In genomic region chr2:240917009-240917683, GRCh38 we compare ENCODE assay signal across 14 cellular contexts. TPM values are rescaled to one million over a fixed set of nuclear protein-coding genes. Genes with fewer than 3 reads are reported as not detected.
DNase-seq lines count a peak whose midpoint lies in the region; ATAC-seq and TF ChIP-seq lines count a peak whose summit lies in the region.
"Had no signal": no experiment of that assay in that cellular context is flagged by ENCODE, and none has a peak within 500 bp of the region (broad histone marks: within the 10 kb centered on the region; RNA-seq: fewer than 3 reads in every experiment).

No MANE protein-coding gene starts in this region.

- intact Hi-C loops in Right ventricle myocardium inferior (cut with DNase I) (no loop called here), mucosa of descending colon (cut with DNase I, micrococcal nuclease) (no loop called here), vagina (cut with DNase I) (loop anchor here (5.0 kb wide), 1 partner anchor 75 kb away; no protein-coding TSS in a partner anchor), prostate gland (cut with DNase I) (no loop called here)

- ATAC-seq in Right ventricle myocardium inferior = no peak
- no peak for ATAC-seq in mucosa of descending colon
- ATAC-seq: activated CD8-positive, alpha-beta T cell treated with anti-CD3 and anti-CD28 coated beads, Interleukin-2, amount 10 ng/mL, durations not matched to agents 7 days and 5 days; activated naive CD4-positive, alpha-beta T cell treated with anti-CD3 and anti-CD28 coated beads, Interleukin-2, amount 50 U/mL, for 72 hours had no signal

- H3K4me1 ChIP-seq in right atrium auricular region (peaks cover 0 to 51% of the 10 kb centered on the region in 2 donors), mucosa of descending colon (ENCODE audit: low read depth) (peaks cover 6% of the 10 kb centered on the region), vagina (peaks cover 71% of the 10 kb centered on the region), prostate gland (replicated peaks) (no peaks in the 10 kb centered on the region)

- TF ChIP-seq POLR2A in vagina (IDR thresholded peaks at IDR 0.05) (no peak), prostate gland (IDR thresholded peaks at IDR 0.05) (no peak)

- no peak for TF ChIP-seq CTCF in right atrium auricular region (IDR thresholded peaks at IDR 0.05)
- TF ChIP-seq CTCF in mucosa of descending colon (IDR thresholded peaks at IDR 0.05) = no peak
- no peak for TF ChIP-seq CTCF in vagina (IDR thresholded peaks at IDR 0.05)
- TF ChIP-seq CTCF in prostate gland (IDR thresholded peaks at IDR 0.05) = no peak

- DNase-seq in Right ventricle myocardium inferior (ENCODE audit: missing footprints) (peak; percentile 61), right atrium auricular region (ENCODE audit: low spot score) (no peak), epidermal melanocyte (ENCODE audit: insufficient read length, low spot score) (peak; percentile 18), mucosa of descending colon (peak; percentile 2 to 47 (median 27)), vagina (ENCODE audit: extremely low spot score in 2 of 2) (no peak), NCI-H2029 (lab: John Stamatoyannopoulos, UW) (no peak), cerebellar nuclear complex (lab: John Stamatoyannopoulos, UW) (no peak), prostate gland (ENCODE audit: low spot score) (no peak)
- DNase-seq: activated CD8-positive, alpha-beta T cell treated with anti-CD3 and anti-CD28 coated beads, Interleukin-2, amount 10 ng/mL, durations not matched to agents 7 days and 5 days; DND-41; naive B cell; NCI-H1105 had no signal

- H3K27me3 ChIP-seq in right atrium auricular region (peaks cover 0 to 4% of the 10 kb centered on the region in 2 donors), vagina (no peaks in the 10 kb centered on the region), prostate gland (replicated peaks; ENCODE audit: insufficient read depth) (no peaks in the 10 kb centered on the region)

- H3K27ac ChIP-seq in right atrium auricular region (no peak overlapping the region), vagina (peak overlapping the region; percentile 72), prostate gland (no peak overlapping the region)

- WGBS in prostate gland = 88% methylated on average over 15 of the region's 20 CpGs

- H3K36me3 ChIP-seq in right atrium auricular region = no peaks in the 10 kb centered on the region
- H3K36me3 ChIP-seq in mucosa of descending colon (ENCODE audit: low read depth) = no peaks in the 10 kb centered on the region
- H3K36me3 ChIP-seq in vagina = no peaks in the 10 kb centered on the region
- H3K36me3 ChIP-seq in prostate gland = no peaks in the 10 kb centered on the region

- no peak overlapping the region for H3K4me3 ChIP-seq in right atrium auricular region
- H3K4me3 ChIP-seq in mucosa of descending colon = no peak overlapping the region
- H3K4me3 ChIP-seq in vagina = peak overlapping the region in 1 of 2 donors; percentile 21
- no peak overlapping the region for H3K4me3 ChIP-seq in prostate gland

- H3K9me3 ChIP-seq in right atrium auricular region = no peaks in the 10 kb centered on the region
- no peaks in the 10 kb centered on the region for H3K9me3 ChIP-seq in mucosa of descending colon
- H3K9me3 ChIP-seq in vagina = no peaks in the 10 kb centered on the region
- H3K9me3 ChIP-seq in prostate gland = no peaks in the 10 kb centered on the region

RNA-seq across cellular contexts. Expression of gene CROCC2, which starts 11.0 kb away (rescaled TPM):
- total RNA-seq in Right ventricle myocardium inferior = not detected
- total RNA-seq in right atrium auricular region = not detected
- under 1 TPM in 2 of 3 donors, not detected in 1; 0.07 to 0.19 TPM for total RNA-seq in mucosa of descending colon
- total RNA-seq in vagina = 0.49 TPM
- total RNA-seq in prostate gland = under 1 TPM in 1 of 2 donors, not detected in 1; 0.23 TPM
- total RNA-seq: activated CD8-positive, alpha-beta T cell treated with anti-CD3 and anti-CD28 coated beads, Interleukin-2, amount 10 ng/mL, durations not matched to agents 7 days and 5 days; activated naive CD4-positive, alpha-beta T cell treated with anti-CD3 and anti-CD28 coated beads, Interleukin-2, amount 50 U/mL, for 72 hours had no signal

RNA-seq across cellular contexts. Expression of gene MAB21L4, which starts 21.2 kb away (rescaled TPM):
- not detected for total RNA-seq in Right ventricle myocardium inferior
- total RNA-seq in right atrium auricular region = under 1 TPM in 1 of 2 donors, not detected in 1; 0.31 TPM
- total RNA-seq in mucosa of descending colon = 10 to 100 TPM in 1 of 3 donors, 1 to 10 TPM in 2; 3.3 to 13.2 (median 8.1) TPM
- 21.1 TPM for total RNA-seq in vagina
- 1 to 10 TPM; 1.1 to 3.5 TPM for total RNA-seq in prostate gland
- total RNA-seq: activated CD8-positive, alpha-beta T cell treated with anti-CD3 and anti-CD28 coated beads, Interleukin-2, amount 10 ng/mL, durations not matched to agents 7 days and 5 days; activated naive CD4-positive, alpha-beta T cell treated with anti-CD3 and anti-CD28 coated beads, Interleukin-2, amount 50 U/mL, for 72 hours; RPMI7951 had no signal

RNA-seq across cellular contexts. Expression of gene AGXT, which starts 48.5 kb away (rescaled TPM):
- not detected for total RNA-seq in Right ventricle myocardium inferior
- not detected for total RNA-seq in right atrium auricular region
- 1 to 10 TPM in 2 of 3 donors, under 1 TPM in 1; 0.22 to 4.1 (median 1.0) TPM for total RNA-seq in mucosa of descending colon
- total RNA-seq in vagina = not detected
- total RNA-seq in prostate gland = not detected
- total RNA-seq: activated CD8-positive, alpha-beta T cell treated with anti-CD3 and anti-CD28 coated beads, Interleukin-2, amount 10 ng/mL, durations not matched to agents 7 days and 5 days; activated naive CD4-positive, alpha-beta T cell treated with anti-CD3 and anti-CD28 coated beads, Interleukin-2, amount 50 U/mL, for 72 hours had no signal

Comparison
In these comparisons a context has a peak if more than half of its experiments do, and no peak if none do; other contexts are left out.
1. DNase-seq: peak in Right ventricle myocardium inferior (single experiment), epidermal melanocyte (single experiment) and mucosa of descending colon (3 of 3); none in right atrium auricular region (single experiment), vagina (0 of 2), NCI-H2029 (single experiment), cerebellar nuclear complex (0 of 2) and prostate gland (single experiment).